Comparison of ENCODE assay signal across 23 cellular contexts in the genomic region with DNA sequence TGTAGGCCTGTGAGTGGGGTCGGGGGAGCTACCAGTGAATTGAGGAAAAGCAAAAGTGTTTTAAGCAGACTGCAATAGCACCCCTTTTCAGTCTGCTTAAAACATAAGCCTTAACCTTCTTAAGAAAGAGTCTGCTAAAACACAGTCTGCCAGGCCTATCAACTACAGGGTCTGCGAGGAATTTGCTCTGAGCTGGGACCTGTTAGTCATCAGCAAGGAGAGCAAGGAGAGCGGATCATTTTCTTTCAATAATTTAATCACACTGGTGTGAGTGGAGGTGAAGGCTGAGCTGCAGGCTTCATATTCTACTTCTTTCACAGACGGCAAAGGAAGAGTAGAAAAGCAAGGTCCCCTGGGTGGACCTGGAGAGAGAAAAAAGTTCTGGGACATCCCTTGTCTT.
"Had no signal": no experiment of that assay in that cellular context is flagged by ENCODE, and none has a peak within 500 bp of the region (broad histone marks: within the 10 kb centered on the region; RNA-seq: fewer than 3 reads in every experiment).

No MANE protein-coding gene starts in this region.

- H3K36me3 ChIP-seq: ascending aorta, breast epithelium, esophagus muscularis mucosa, left ventricle myocardium inferior, neutrophil, pancreas, thoracic aorta had no signal

- ATAC-seq: activated CD8-positive, alpha-beta memory T cell treated with anti-CD3 and anti-CD28 coated beads, Interleukin-2, amount 10 ng/mL, durations not matched to agents 7 days and 5 days; activated CD8-positive, alpha-beta T cell treated with anti-CD3 and anti-CD28 coated beads for 36 hours; naive thymus-derived CD8-positive, alpha-beta T cell; pancreas; psoas muscle had no signal

- H3K27ac ChIP-seq: breast epithelium, coronary artery, esophagus muscularis mucosa, hepatocyte, left ventricle myocardium inferior, neutrophil, pancreas, psoas muscle had no signal

- H3K4me1 ChIP-seq: ascending aorta, breast epithelium, left ventricle myocardium inferior, psoas muscle had no signal

- DNase-seq: activated CD4-positive, alpha-beta T cell treated with anti-CD3 and anti-CD28 coated beads, Interleukin-2, amount 10 ng/mL, durations not matched to agents 7 days and 5 days; activated CD4-positive, CD25-positive, alpha-beta regulatory T cell treated with anti-CD3 and anti-CD28 coated beads, Interleukin-2, amount 50 U/mL, for 72 hours; activated CD8-positive, alpha-beta memory T cell treated with anti-CD3 and anti-CD28 coated beads, Interleukin-2, amount 10 ng/mL, durations not matched to agents 7 days and 5 days; activated CD8-positive, alpha-beta T cell treated with anti-CD3 and anti-CD28 coated beads for 36 hours; activated gamma-delta T cell; activated T-cell treated with anti-CD3 and anti-CD28 coated beads for 4 hours; glutamatergic neuron; immature natural killer cell; kidney glomerular epithelial cell; left ventricle myocardium inferior; naive thymus-derived CD8-positive, alpha-beta T cell; pancreas; psoas muscle; stimulated activated CD4-positive, alpha-beta T cell treated with anti-CD3 and anti-CD28 coated beads, Interleukin-2, amount 100 ng/mL, for 48 hours; stimulated activated CD8-positive, alpha-beta memory T cell treated with anti-CD3 and anti-CD28 coated beads, Interleukin-4, amount 100 ng/mL, for 48 hours; stimulated activated naive CD4-positive, alpha-beta T cell had no signal

- H3K9me3 ChIP-seq: ascending aorta, breast epithelium, esophagus muscularis mucosa, left ventricle myocardium inferior, neutrophil, pancreas, psoas muscle, thoracic aorta had no signal

- H3K4me3 ChIP-seq: ascending aorta, breast epithelium, coronary artery, esophagus muscularis mucosa, hepatocyte, left ventricle myocardium inferior, pancreas, psoas muscle, thoracic aorta had no signal
